In the genomic region with DNA sequence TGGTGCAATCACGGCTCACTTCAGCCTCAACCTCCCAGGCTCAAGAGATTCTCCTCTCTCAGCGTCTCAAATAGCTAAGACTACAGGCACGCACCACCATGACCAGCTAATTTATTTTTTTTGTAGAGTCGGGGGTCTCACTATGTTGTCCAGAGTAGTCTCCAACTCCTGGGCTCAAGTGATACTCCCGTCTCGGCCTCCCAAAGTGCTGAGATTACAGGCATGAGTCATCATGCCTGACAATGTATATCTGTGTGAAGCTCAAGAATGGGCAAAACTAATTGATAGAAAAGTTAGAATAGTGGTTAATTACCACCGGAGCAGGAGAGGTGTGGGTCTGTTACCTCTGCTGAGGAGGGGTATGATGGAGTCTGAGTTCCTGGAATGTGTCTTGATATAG, we compare ENCODE assay signal across 28 cellular contexts. TPM values are rescaled to one million over a fixed set of nuclear protein-coding genes. Genes with fewer than 3 reads are reported as not detected.
DNase-seq lines count a peak whose midpoint lies in the region; ATAC-seq, FAIRE-seq and TF ChIP-seq lines count a peak whose summit lies in the region.
"Had no signal": no experiment of that assay in that cellular context is flagged by ENCODE, and none has a peak within 500 bp of the region (broad histone marks: within the 10 kb centered on the region; RNA-seq: fewer than 3 reads in every experiment).

No MANE protein-coding gene starts in this region.

- H3K27ac ChIP-seq in K562 (ENCODE audit: extremely low read depth, low read depth, low read length) (no peak overlapping the region), lower lobe of right lung (peak overlapping the region; percentile 58), upper lobe of right lung (peak overlapping the region; percentile 68)
- H3K27ac ChIP-seq: 22Rv1; BLaER1 treated with 17β-estradiol and CSF1 and Interleukin-3, amounts not matched to agents 10 nM and 100 nM had no signal

- H3K4me3 ChIP-seq in K562 (no peak overlapping the region), lower lobe of right lung (no peak overlapping the region), upper lobe of right lung (no peak overlapping the region)
- H3K4me3 ChIP-seq: BLaER1 treated with 17β-estradiol and CSF1 and Interleukin-3, amounts not matched to agents 10 nM and 100 nM; GM12878; HAP-1 had no signal

- no peak for TF ChIP-seq EP300 in K562 (IDR thresholded peaks at IDR 0.05; ENCODE audit: low read length)

- H3K4me2 ChIP-seq in K562 (ENCODE audit: insufficient read depth, low read length): no peak overlapping the region

- WGBS in K562 (ENCODE audit: insufficient coverage, low coverage, missing lambda C conversion rate): 22% methylated on average over 7 of the region's 7 CpGs

- no peaks in the 10 kb centered on the region for H3K9me1 ChIP-seq in K562 (ENCODE audit: control insufficient read depth, insufficient read depth, low read length)

- no peak for TF ChIP-seq CTCF in K562 (IDR thresholded peaks at IDR 0.05 in 2 of 3, conservative IDR thresholded peaks at IDR 0.05 in 1 of 3; ENCODE audit: insufficient read depth in 2 of 3, low read depth in 1 of 3, low read length in 3 of 3)
- no peak for TF ChIP-seq CTCF in lower lobe of right lung (IDR thresholded peaks at IDR 0.05)
- TF ChIP-seq CTCF in upper lobe of right lung (IDR thresholded peaks at IDR 0.05): no peak

- H3K4me1 ChIP-seq in K562 (replicated peaks in 1 of 2; ENCODE audit: control insufficient read depth in 2 of 2, insufficient read depth in 2 of 2, low read length in 2 of 2) (peaks cover 12 to 36% of the 10 kb centered on the region in 2 experiments), lower lobe of right lung (peaks cover 51% of the 10 kb centered on the region), upper lobe of right lung (peaks cover 28% of the 10 kb centered on the region)
- H3K4me1 ChIP-seq: BE2C, HAP-1 had no signal

- H3K27ac Mint-ChIP-seq in activated T-helper 17 cell treated with anti-CD3 and anti-CD28 coated beads, Interleukin-2, amount 50 U/mL, for 72 hours: no peak overlapping the region
- H3K27ac Mint-ChIP-seq: CD4-positive, alpha-beta T cell; CD8-positive, alpha-beta memory T cell; HFFc6 had no signal

- TF ChIP-seq RAD21 in K562 (CRISPR knock-in tag; conservative IDR thresholded peaks at IDR 0.05 in 1 of 2, IDR thresholded peaks at IDR 0.05 in 1 of 2): no peak

- H3K27me3 Mint-ChIP-seq in activated T-helper 17 cell treated with anti-CD3 and anti-CD28 coated beads, Interleukin-2, amount 50 U/mL, for 72 hours: no peaks in the 10 kb centered on the region
- H3K27me3 Mint-ChIP-seq: CD4-positive, alpha-beta T cell; CD8-positive, alpha-beta memory T cell had no signal

- H4K20me1 ChIP-seq in K562 (replicated peaks; ENCODE audit: control insufficient read depth, insufficient read depth, low read length): no peaks in the 10 kb centered on the region
- H4K20me1 ChIP-seq: BLaER1 treated with 17β-estradiol and CSF1 and Interleukin-3, amounts not matched to agents 10 nM and 100 nM had no signal

- H3K27me3 ChIP-seq in K562 (ENCODE audit: control insufficient read depth in 2 of 2, insufficient read depth in 2 of 2, low read length in 2 of 2) (no peaks in the 10 kb centered on the region; a peak in 1 of 5 replicates), lower lobe of right lung (ENCODE audit: low read depth) (no peaks in the 10 kb centered on the region), upper lobe of right lung (no peaks in the 10 kb centered on the region)
- H3K27me3 ChIP-seq: BE2C; BLaER1 treated with 17β-estradiol and CSF1 and Interleukin-3, amounts not matched to agents 10 nM and 100 nM had no signal

- DNase-seq in cardiac septum (ENCODE audit: low spot score): peak; percentile 15
- no peak for DNase-seq in left cardiac atrium
- DNase-seq in K562 (ENCODE audit: extremely low read depth in 1 of 4, low spot score in 3 of 4): no peak
- DNase-seq in lower lobe of right lung: no peak
- DNase-seq in upper lobe of right lung: no peak
- DNase-seq in dermis blood vessel endothelial cell: no peak
- DNase-seq: ACHN; AML-193; BE2C; CD4-positive, alpha-beta T cell; CD8-positive, alpha-beta memory T cell; DMS 273 treated with DMSO at 0.1 percent for 48 hours; DMS79; EL; GDM1; GOT3; HFFc6 had no signal

- H3K4me1 Mint-ChIP-seq in activated T-helper 17 cell treated with anti-CD3 and anti-CD28 coated beads, Interleukin-2, amount 50 U/mL, for 72 hours: no peaks in the 10 kb centered on the region

- FAIRE-seq in K562 (lab: Jason Lieb, UNC): no peak
- FAIRE-seq: A204.1, D721Med, GM12878, GM19239, H54 had no signal

- H2AFZ ChIP-seq in K562 (ENCODE audit: low read depth, low read length): no peak overlapping the region

- no peaks in the 10 kb centered on the region for H3K79me2 ChIP-seq in K562 (ENCODE audit: control insufficient read depth, insufficient read depth, low read length)

- in situ Hi-C loops in K562 (cut with MboI): no loop called here

- POLR2A ChIA-PET in K562 (lab: Yijun Ruan, JAX): interaction anchor here (1.7 kb wide), 2 partner anchors 8 to 16 kb away, joined by 4 to 7 read pairs; partner anchors contain the start of gene SLC43A3

- CTCF ChIA-PET in K562 (lab: Yijun Ruan, JAX; ENCODE audit: low intra/inter-chr PET ratio): no interaction called here

- H3K36me3 ChIP-seq in K562 (ENCODE audit: control insufficient read depth, insufficient read depth, low read length) (no peaks in the 10 kb centered on the region), lower lobe of right lung (no peaks in the 10 kb centered on the region), upper lobe of right lung (no peaks in the 10 kb centered on the region)
- H3K36me3 ChIP-seq: BE2C; BLaER1 treated with 17β-estradiol and CSF1 and Interleukin-3, amounts not matched to agents 10 nM and 100 nM; HAP-1 had no signal

- ATAC-seq in left cardiac atrium (no peak), K562 (no peak), lower lobe of right lung (no peak), upper lobe of right lung (no peak), GM19467 (IDR thresholded peaks at IDR 0.05; ENCODE audit: unreplicated experiment) (no peak)
- no peak for ATAC-seq in activated T-helper 17 cell treated with anti-CD3 and anti-CD28 coated beads, Interleukin-2, amount 50 U/mL, for 72 hours (replicated peaks)
- ATAC-seq: GM12878 had no signal

- no TSS peak for BruUV-seq in K562 (replicated peaks; lab: Mats Ljungman, UMichigan)

- no peak for TF ChIP-seq POLR2A in K562 (conservative IDR thresholded peaks at IDR 0.05)

- H3K9ac ChIP-seq in K562 (ENCODE audit: insufficient read depth in 1 of 2, low read depth in 2 of 2, low read length in 2 of 2): no peak overlapping the region
- H3K9ac ChIP-seq: BLaER1 treated with 17β-estradiol and CSF1 and Interleukin-3, amounts not matched to agents 10 nM and 100 nM had no signal

- intact Hi-C loops in cardiac septum (cut with DNase I): no loop called here
- intact Hi-C loops in left cardiac atrium (cut with DNase I): no loop called here
- intact Hi-C loops in K562 (cut with micrococcal nuclease): no loop called here
- intact Hi-C loops in lower lobe of right lung (cut with DNase I): no loop called here
- intact Hi-C loops in upper lobe of right lung (cut with DNase I): no loop called here

- H3K4me3 Mint-ChIP-seq in activated T-helper 17 cell treated with anti-CD3 and anti-CD28 coated beads, Interleukin-2, amount 50 U/mL, for 72 hours: no peak overlapping the region
- H3K4me3 Mint-ChIP-seq: CD14-positive monocyte; CD4-positive, alpha-beta T cell; CD8-positive, alpha-beta memory T cell; HFFc6 had no signal

- H3K9me3 Mint-ChIP-seq in activated T-helper 17 cell treated with anti-CD3 and anti-CD28 coated beads, Interleukin-2, amount 50 U/mL, for 72 hours: no peaks in the 10 kb centered on the region
- H3K9me3 Mint-ChIP-seq: CD4-positive, alpha-beta T cell; CD8-positive, alpha-beta memory T cell; HFFc6 had no signal

- no peaks in the 10 kb centered on the region for H3K9me3 ChIP-seq in K562 (replicated peaks; ENCODE audit: control insufficient read depth, insufficient read depth, low read depth, low read length)
- no peaks in the 10 kb centered on the region for H3K9me3 ChIP-seq in lower lobe of right lung
- H3K9me3 ChIP-seq in upper lobe of right lung: no peaks in the 10 kb centered on the region
- H3K9me3 ChIP-seq: BE2C; BLaER1 treated with 17β-estradiol and CSF1 and Interleukin-3, amounts not matched to agents 10 nM and 100 nM; HAP-1 had no signal

- H3K36me3 Mint-ChIP-seq in activated T-helper 17 cell treated with anti-CD3 and anti-CD28 coated beads, Interleukin-2, amount 50 U/mL, for 72 hours (ENCODE audit: low read depth): no peaks in the 10 kb centered on the region
- H3K36me3 Mint-ChIP-seq: CD14-positive monocyte; CD8-positive, alpha-beta memory T cell had no signal

RNA-seq across cellular contexts. Expression of gene SLC43A3, which starts 9.1 kb away (rescaled TPM):
- total RNA-seq in cardiac septum (26.7 TPM), left cardiac atrium (10 to 100 TPM; 39.3 to 46.7 TPM), K562 (2014; rRNA removed) (98.9 and 141 TPM in 2 replicates), K562 (2014; rRNA removed; fragmentation: Illumina TruSeq; extraction: Trizol) (120 and 132 TPM in 2 replicates), K562 (2015; rRNA removed; fragmentation: Illumina TruSeq; extraction: Trizol) (135 and 143 TPM in 2 replicates), K562 (2021) (254 and 257 TPM in 2 replicates), lower lobe of right lung (102 TPM), upper lobe of right lung (117 TPM), dermis blood vessel endothelial cell (57.7 and 101 TPM in 2 replicates)
- total RNA-seq in K562 (2011; cell fraction: chromatin; rRNA removed; ENCODE audit: low replicate concordance): 241 and 427 TPM in 2 replicates
- 393 and 402 TPM in 2 replicates for total RNA-seq in K562 (2011; cell fraction: nucleolus; rRNA removed)
- total RNA-seq in K562 (2011; cell fraction: nucleoplasm; rRNA removed): 340 and 369 TPM in 2 replicates
- polyA plus RNA-seq in K562 (2011; rRNA removed) (141 and 235 TPM in 2 replicates), K562 (2014; fragmentation: Illumina TruSeq; extraction: Trizol) (244 and 281 TPM in 2 replicates), K562 (2014; fragmentation: Nextera tagmentation; extraction: Ambion mirVana) (100 to 1,000 TPM in 1 of 2 experiments, 10 to 100 TPM in 1; 63.7 to 216 TPM), K562 (2014; rRNA removed) (139 and 160 TPM in 2 replicates)
- 358 and 452 TPM in 2 replicates for polyA plus RNA-seq in K562 (2011; cell fraction: cytosol; rRNA removed)
- 327 and 364 TPM in 2 replicates for polyA plus RNA-seq in K562 (2011; cell fraction: nucleus; rRNA removed)
- 192 and 193 TPM in 2 replicates for polyA plus RNA-seq in K562 (2012)
- 162 and 237 TPM in 2 replicates for polyA minus RNA-seq in K562 (2011; rRNA and poly(A)+ RNA removed)
- polyA minus RNA-seq in K562 (2011; cell fraction: cytosol; rRNA and poly(A)+ RNA removed): 86.6 and 143 TPM in 2 replicates
- polyA minus RNA-seq in K562 (2011; cell fraction: nucleus; rRNA and poly(A)+ RNA removed): 116 and 125 TPM in 2 replicates
- total RNA-seq in activated T-helper 17 cell treated with anti-CD3 and anti-CD28 coated beads, Interleukin-2, amount 50 U/mL, for 72 hours: 100 to 1,000 TPM; 346 to 386 TPM

RNA-seq across cellular contexts. Expression of gene RTN4RL2, which starts 24.3 kb away (rescaled TPM):
- total RNA-seq in cardiac septum: 0.73 TPM
- 1 to 10 TPM; 1.9 to 2.4 TPM for total RNA-seq in left cardiac atrium
- total RNA-seq in K562 (2011; cell fraction: chromatin; rRNA removed; ENCODE audit: low replicate concordance): not detected in 2 replicates
- 0.50 and 0.53 TPM in 2 replicates for total RNA-seq in K562 (2011; cell fraction: nucleolus; rRNA removed)
- total RNA-seq in K562 (2011; cell fraction: nucleoplasm; rRNA removed): 0.46 and 1.2 TPM in 2 replicates
- total RNA-seq in K562 (2014; rRNA removed): 0.29 TPM in 1 of 2 replicates, not detected in the other
- not detected in 2 replicates for total RNA-seq in K562 (2014; rRNA removed; fragmentation: Illumina TruSeq; extraction: Trizol)
- 0.07 TPM in 1 of 2 replicates, not detected in the other for total RNA-seq in K562 (2015; rRNA removed; fragmentation: Illumina TruSeq; extraction: Trizol)
- 1.8 and 1.9 TPM in 2 replicates for total RNA-seq in K562 (2021)
- polyA plus RNA-seq in K562 (2011; rRNA removed): 0.06 and 0.30 TPM in 2 replicates
- 0.07 and 0.21 TPM in 2 replicates for polyA plus RNA-seq in K562 (2011; cell fraction: cytosol; rRNA removed)
- 0.25 and 0.47 TPM in 2 replicates for polyA plus RNA-seq in K562 (2011; cell fraction: nucleus; rRNA removed)
- 1.5 and 5.3 TPM in 2 replicates for polyA plus RNA-seq in K562 (2012)
- 0.34 and 1.1 TPM in 2 replicates for polyA plus RNA-seq in K562 (2014; fragmentation: Illumina TruSeq; extraction: Trizol)
- not detected for polyA plus RNA-seq in K562 (2014; fragmentation: Nextera tagmentation; extraction: Ambion mirVana)
- 0.69 and 0.82 TPM in 2 replicates for polyA plus RNA-seq in K562 (2014; rRNA removed)
- not detected in 2 replicates for polyA minus RNA-seq in K562 (2011; rRNA and poly(A)+ RNA removed)
- polyA minus RNA-seq in K562 (2011; cell fraction: cytosol; rRNA and poly(A)+ RNA removed): not detected in 2 replicates
- 0.54 TPM in 1 of 2 replicates, not detected in the other for polyA minus RNA-seq in K562 (2011; cell fraction: nucleus; rRNA and poly(A)+ RNA removed)
- total RNA-seq in lower lobe of right lung: 4.8 TPM
- 3.2 TPM for total RNA-seq in upper lobe of right lung
- under 1 TPM; 0.22 to 0.82 TPM for total RNA-seq in activated T-helper 17 cell treated with anti-CD3 and anti-CD28 coated beads, Interleukin-2, amount 50 U/mL, for 72 hours
- total RNA-seq in dermis blood vessel endothelial cell: 0.14 and 0.51 TPM in 2 replicates

RNA-seq across cellular contexts. Expression of gene PRG2, which starts 45.6 kb away (rescaled TPM):
- total RNA-seq in cardiac septum (not detected), left cardiac atrium (not detected), K562 (2014; rRNA removed) (18.5 and 33.0 TPM in 2 replicates), K562 (2014; rRNA removed; fragmentation: Illumina TruSeq; extraction: Trizol) (23.6 and 29.8 TPM in 2 replicates), K562 (2015; rRNA removed; fragmentation: Illumina TruSeq; extraction: Trizol) (44.8 and 50.1 TPM in 2 replicates), K562 (2021) (16.4 and 30.5 TPM in 2 replicates), lower lobe of right lung (not detected), upper lobe of right lung (not detected), dermis blood vessel endothelial cell (0.19 TPM in 1 of 2 replicates, not detected in the other)
- total RNA-seq in K562 (2011; cell fraction: chromatin; rRNA removed; ENCODE audit: low replicate concordance): 1.2 and 1.9 TPM in 2 replicates
- total RNA-seq in K562 (2011; cell fraction: nucleolus; rRNA removed): 0.50 and 0.92 TPM in 2 replicates
- total RNA-seq in K562 (2011; cell fraction: nucleoplasm; rRNA removed): 1.4 and 1.8 TPM in 2 replicates
- polyA plus RNA-seq in K562 (2011; rRNA removed) (1.8 and 7.2 TPM in 2 replicates), K562 (2014; fragmentation: Illumina TruSeq; extraction: Trizol) (23.3 and 24.4 TPM in 2 replicates), K562 (2014; fragmentation: Nextera tagmentation; extraction: Ambion mirVana) (10 to 100 TPM; 42.9 to 78.0 TPM), K562 (2014; rRNA removed) (26.6 and 31.8 TPM in 2 replicates)
- 2.2 and 5.4 TPM in 2 replicates for polyA plus RNA-seq in K562 (2011; cell fraction: cytosol; rRNA removed)
- polyA plus RNA-seq in K562 (2011; cell fraction: nucleus; rRNA removed): 1.0 and 2.0 TPM in 2 replicates
- polyA plus RNA-seq in K562 (2012): 39.0 and 49.3 TPM in 2 replicates
- 0.21 and 1.1 TPM in 2 replicates for polyA minus RNA-seq in K562 (2011; rRNA and poly(A)+ RNA removed)
- polyA minus RNA-seq in K562 (2011; cell fraction: cytosol; rRNA and poly(A)+ RNA removed): not detected in 2 replicates
- polyA minus RNA-seq in K562 (2011; cell fraction: nucleus; rRNA and poly(A)+ RNA removed): 0.56 TPM in 1 of 2 replicates, not detected in the other
- total RNA-seq in activated T-helper 17 cell treated with anti-CD3 and anti-CD28 coated beads, Interleukin-2, amount 50 U/mL, for 72 hours: 1 to 10 TPM; 2.2 to 6.2 TPM
- total RNA-seq: HFFc6 had no signal
- polyA plus RNA-seq: CD14-positive monocyte; CD8-positive, alpha-beta memory T cell had no signal

RNA-seq across cellular contexts. Expression of gene PRG3, which starts 55.1 kb away (rescaled TPM):
- total RNA-seq in cardiac septum (not detected), left cardiac atrium (not detected), K562 (2014; rRNA removed) (not detected in 2 replicates), K562 (2014; rRNA removed; fragmentation: Illumina TruSeq; extraction: Trizol) (not detected in 2 replicates), K562 (2015; rRNA removed; fragmentation: Illumina TruSeq; extraction: Trizol) (0.18 TPM in 1 of 2 replicates, not detected in the other), K562 (2021) (not detected in 2 replicates), lower lobe of right lung (not detected), upper lobe of right lung (not detected), dermis blood vessel endothelial cell (not detected in 2 replicates)
- total RNA-seq in K562 (2011; cell fraction: chromatin; rRNA removed; ENCODE audit: low replicate concordance): not detected in 2 replicates
- not detected in 2 replicates for total RNA-seq in K562 (2011; cell fraction: nucleolus; rRNA removed)
- not detected in 2 replicates for total RNA-seq in K562 (2011; cell fraction: nucleoplasm; rRNA removed)
- polyA plus RNA-seq in K562 (2011; rRNA removed) (not detected in 2 replicates), K562 (2014; fragmentation: Illumina TruSeq; extraction: Trizol) (not detected in 2 replicates), K562 (2014; fragmentation: Nextera tagmentation; extraction: Ambion mirVana) (under 1 TPM; 0.38 to 0.55 TPM), K562 (2014; rRNA removed) (not detected in 2 replicates)
- 0.07 TPM in 1 of 2 replicates, not detected in the other for polyA plus RNA-seq in K562 (2011; cell fraction: cytosol; rRNA removed)
- not detected in 2 replicates for polyA plus RNA-seq in K562 (2011; cell fraction: nucleus; rRNA removed)
- not detected in 2 replicates for polyA plus RNA-seq in K562 (2012)
- polyA minus RNA-seq in K562 (2011; rRNA and poly(A)+ RNA removed): not detected in 2 replicates
- polyA minus RNA-seq in K562 (2011; cell fraction: cytosol; rRNA and poly(A)+ RNA removed): not detected in 2 replicates
- not detected in 2 replicates for polyA minus RNA-seq in K562 (2011; cell fraction: nucleus; rRNA and poly(A)+ RNA removed)
- not detected for total RNA-seq in activated T-helper 17 cell treated with anti-CD3 and anti-CD28 coated beads, Interleukin-2, amount 50 U/mL, for 72 hours
- total RNA-seq: CD4-positive, alpha-beta T cell; CD8-positive, alpha-beta memory T cell; GM12878; HFFc6 had no signal
- polyA plus RNA-seq: CD14-positive monocyte; CD8-positive, alpha-beta memory T cell; GM12878 had no signal
